Comparison of ENCODE assay signal across 8 cellular contexts in the genomic region with DNA sequence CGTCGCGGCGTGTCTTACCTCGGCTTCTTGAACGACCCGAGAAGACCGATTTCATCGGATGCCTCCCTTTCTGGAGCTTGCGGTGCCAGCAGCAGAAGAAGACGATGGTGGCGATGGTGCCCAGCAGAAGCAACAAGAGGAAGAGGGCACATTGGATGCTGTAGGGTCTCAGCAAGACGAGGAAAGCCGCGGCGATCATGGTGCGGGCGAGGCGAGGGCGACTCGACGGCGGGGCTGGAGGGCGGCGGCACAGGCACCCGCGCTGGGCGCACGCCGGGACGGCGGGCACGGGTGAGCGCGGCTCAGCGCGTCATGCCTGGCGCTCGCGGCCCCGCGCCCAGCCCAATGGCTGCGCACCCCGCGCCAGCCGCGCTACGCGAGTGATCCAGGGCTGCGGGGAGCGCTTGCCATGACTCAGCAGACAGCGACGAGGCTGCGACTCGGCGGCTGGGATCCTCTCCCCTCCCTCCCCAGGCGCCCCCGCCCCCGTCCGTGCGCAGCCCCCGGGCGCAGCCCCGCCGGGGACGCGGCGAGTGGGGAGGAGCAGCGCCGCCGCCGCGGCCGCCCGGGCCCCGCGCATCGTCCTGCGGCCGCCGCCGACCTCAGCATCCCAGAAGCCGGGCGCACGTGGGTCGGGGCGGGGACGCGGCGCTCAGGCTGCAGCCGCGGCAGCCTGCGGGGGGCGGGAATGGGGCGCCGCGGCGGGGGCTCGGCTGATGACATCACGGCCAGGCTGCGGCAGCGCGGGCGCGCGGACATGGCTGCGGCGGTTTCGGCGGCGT. TPM values are rescaled to one million over a fixed set of nuclear protein-coding genes. Genes with fewer than 3 reads are reported as not detected.
DNase-seq lines count a peak whose midpoint lies in the region; ATAC-seq and TF ChIP-seq lines count a peak whose summit lies in the region.

A gene with protein sequence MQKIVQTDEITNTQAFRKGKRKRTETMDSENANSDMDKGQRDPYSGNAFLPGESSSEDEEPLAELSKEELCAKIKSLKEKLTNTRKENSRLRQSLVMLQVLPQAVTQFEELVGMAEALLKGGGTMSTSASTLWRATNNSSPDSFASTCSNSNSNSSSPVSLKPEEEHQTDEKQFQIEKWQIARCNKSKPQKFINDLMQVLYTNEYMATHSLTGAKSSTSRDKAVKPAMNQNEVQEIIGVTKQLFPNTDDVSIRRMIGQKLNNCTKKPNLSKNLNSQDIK (plus strand): TSS at position 719 of the 782 bp plus-strand sequence. CDS start 26,704 bp downstream, outside the sequence.

- CTCF ChIA-PET in BJ (lab: Yijun Ruan, JAX), result interaction anchor here (0.6 to 7.1 kb wide), 25 partner anchors 10 to 366 kb away, joined by 3 to 60 read pairs (median 4); a partner anchor contains a TSS

- H3K4me3 ChIP-seq in BJ (ENCODE audit: low read depth, low read length) (peak within 1 kb of the TSS; percentile 96), fibroblast of villous mesenchyme (ENCODE audit: low read depth, low read length) (peak within 1 kb of the TSS; percentile 92), neural cell (ENCODE audit: low read length) (peak within 1 kb of the TSS; percentile 83)

- H3F3A ChIP-seq in neural cell (ENCODE audit: insufficient read depth, low read length, poor library complexity, severe bottlenecking), result no peaks in the 10 kb centered on the region

- H3K36me3 ChIP-seq in BJ (ENCODE audit: control insufficient read depth, insufficient read depth, low read length) (no peaks in the 10 kb centered on the region), neural cell (ENCODE audit: insufficient read depth, low read length) (no peaks in the 10 kb centered on the region)

- no peaks in the 10 kb centered on the region for H3K9me3 ChIP-seq in neural cell (ENCODE audit: low read length)

- H4K20me1 ChIP-seq in neural cell (ENCODE audit: insufficient read depth), result no peaks in the 10 kb centered on the region

- H3K27me3 ChIP-seq in BJ (ENCODE audit: control insufficient read depth, insufficient read depth, low read length) (no peaks in the 10 kb centered on the region), neural cell (ENCODE audit: insufficient read depth, low read depth, low read length) (peaks cover 35% of the 10 kb centered on the region)

- H3K9ac ChIP-seq in neural cell (ENCODE audit: low read length), result peak within 1 kb of the TSS; percentile 65

- TF ChIP-seq CTCF in BJ (IDR thresholded peaks at IDR 0.05; ENCODE audit: insufficient read depth, low read depth, low read length), result no peak
- no peak for TF ChIP-seq CTCF in fibroblast of villous mesenchyme (IDR thresholded peaks at IDR 0.05; ENCODE audit: insufficient read depth, low read depth, low read length)
- no peak for TF ChIP-seq CTCF in neural cell (IDR thresholded peaks at IDR 0.05; ENCODE audit: poor library complexity, severe bottlenecking)

- peak within 1 kb of the TSS; percentile 76 for H3K4me2 ChIP-seq in neural cell (ENCODE audit: low read length)

- no peak within 1 kb of the TSS for H3K27ac ChIP-seq in neural cell (ENCODE audit: low read length)

- peak within 1 kb of the TSS; percentile 65 for H2AFZ ChIP-seq in neural cell (ENCODE audit: low read depth, low read length)

- H3K9me2 ChIP-seq in neural cell (ENCODE audit: insufficient read depth, low read length), result no peaks in the 10 kb centered on the region

- POLR2A ChIA-PET in BJ (lab: Charles Lee), result interaction anchor here (0.9 kb wide), 1 partner anchor 91 kb away, joined by 3 read pairs; no protein-coding TSS in a partner anchor

- DNase-seq in BJ (ENCODE audit: low read depth) (no peak), NCI-H2227 treated with DMSO at 0.1 percent for 48 hours (lab: John Stamatoyannopoulos, UW) (peak; percentile 34), fibroblast of villous mesenchyme (ENCODE audit: low read depth) (peak; percentile 84), ureter (ENCODE audit: low spot score) (peak; percentile 47)
- peak; percentile 47 to 60 for DNase-seq in activated T-cell treated with anti-CD3 and anti-CD28 coated beads, Interleukin-2, amount 50 U/mL, for 48 hours

- no peaks in the 10 kb centered on the region for H3K79me2 ChIP-seq in neural cell (replicated peaks; ENCODE audit: insufficient read depth, low read length)

- ATAC-seq in GM18520 (IDR thresholded peaks at IDR 0.05; ENCODE audit: unreplicated experiment) (peak; percentile 25), HG02943 (IDR thresholded peaks at IDR 0.05; ENCODE audit: low read depth, unreplicated experiment) (peak; percentile 43)

- TF ChIP-seq RAD21 in neural cell (conservative IDR thresholded peaks at IDR 0.05), result peak; percentile 24

- TF ChIP-seq EP300 in neural cell (conservative IDR thresholded peaks at IDR 0.05; ENCODE audit: poor library complexity, severe bottlenecking), result peak; percentile 17

TF ChIP-seq in neural cell, 6 proteins besides CTCF, POLR2A, EP300 and RAD21:
- TF ChIP-seq MXI1 (conservative IDR thresholded peaks at IDR 0.05; ENCODE audit: poor library complexity, severe bottlenecking), result peak; percentile 63
- TF ChIP-seq SMC3 (conservative IDR thresholded peaks at IDR 0.05; ENCODE audit: poor library complexity), result no peak
- TF ChIP-seq TAF1 (IDR thresholded peaks at IDR 0.05; ENCODE audit: low read depth), result no peak
- TF ChIP-seq, protein P1, sequence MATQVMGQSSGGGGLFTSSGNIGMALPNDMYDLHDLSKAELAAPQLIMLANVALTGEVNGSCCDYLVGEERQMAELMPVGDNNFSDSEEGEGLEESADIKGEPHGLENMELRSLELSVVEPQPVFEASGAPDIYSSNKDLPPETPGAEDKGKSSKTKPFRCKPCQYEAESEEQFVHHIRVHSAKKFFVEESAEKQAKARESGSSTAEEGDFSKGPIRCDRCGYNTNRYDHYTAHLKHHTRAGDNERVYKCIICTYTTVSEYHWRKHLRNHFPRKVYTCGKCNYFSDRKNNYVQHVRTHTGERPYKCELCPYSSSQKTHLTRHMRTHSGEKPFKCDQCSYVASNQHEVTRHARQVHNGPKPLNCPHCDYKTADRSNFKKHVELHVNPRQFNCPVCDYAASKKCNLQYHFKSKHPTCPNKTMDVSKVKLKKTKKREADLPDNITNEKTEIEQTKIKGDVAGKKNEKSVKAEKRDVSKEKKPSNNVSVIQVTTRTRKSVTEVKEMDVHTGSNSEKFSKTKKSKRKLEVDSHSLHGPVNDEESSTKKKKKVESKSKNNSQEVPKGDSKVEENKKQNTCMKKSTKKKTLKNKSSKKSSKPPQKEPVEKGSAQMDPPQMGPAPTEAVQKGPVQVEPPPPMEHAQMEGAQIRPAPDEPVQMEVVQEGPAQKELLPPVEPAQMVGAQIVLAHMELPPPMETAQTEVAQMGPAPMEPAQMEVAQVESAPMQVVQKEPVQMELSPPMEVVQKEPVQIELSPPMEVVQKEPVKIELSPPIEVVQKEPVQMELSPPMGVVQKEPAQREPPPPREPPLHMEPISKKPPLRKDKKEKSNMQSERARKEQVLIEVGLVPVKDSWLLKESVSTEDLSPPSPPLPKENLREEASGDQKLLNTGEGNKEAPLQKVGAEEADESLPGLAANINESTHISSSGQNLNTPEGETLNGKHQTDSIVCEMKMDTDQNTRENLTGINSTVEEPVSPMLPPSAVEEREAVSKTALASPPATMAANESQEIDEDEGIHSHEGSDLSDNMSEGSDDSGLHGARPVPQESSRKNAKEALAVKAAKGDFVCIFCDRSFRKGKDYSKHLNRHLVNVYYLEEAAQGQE (IDR thresholded peaks at IDR 0.05; ENCODE audit: borderline replicate concordance), result no peak
- peak; percentile 5 for TF ChIP-seq POLR2AphosphoS5 (IDR thresholded peaks at IDR 0.05)

RNA-seq across cellular contexts. Expression of the gene that starts here (rescaled TPM):
- 4.8 and 9.8 TPM in 2 replicates for polyA plus RNA-seq in BJ (2011; rRNA removed)
- polyA minus RNA-seq in BJ (2011; rRNA and poly(A)+ RNA removed), result 2.3 and 3.0 TPM in 2 replicates
- 11.0 and 13.4 TPM in 2 replicates for total RNA-seq in fibroblast of villous mesenchyme
- polyA plus RNA-seq in neural cell, result 5.4 and 8.6 TPM in 2 replicates
- 6.6 and 8.7 TPM in 2 replicates for polyA minus RNA-seq in neural cell
- 4.1 TPM for total RNA-seq in ureter
